1 cellular context compared by ENCODE assay signal in genomic region chr2:180991820-180992219, GRCh38.
TF ChIP-seq lines count a peak whose summit lies in the region.

No MANE protein-coding gene starts in this region.

TF ChIP-seq in GM12878, 131 proteins besides CTCF, POLR2A, EP300 and RAD21 (continued from another document and continues in another):
- no peak for TF ChIP-seq ETV6 (conservative IDR thresholded peaks at IDR 0.05 in 1 of 2, IDR thresholded peaks at IDR 0.05 in 1 of 2; ENCODE audit: borderline replicate concordance in 1 of 2, low read depth in 1 of 2)
- no peak for TF ChIP-seq PAX5 (IDR thresholded peaks at IDR 0.05; ENCODE audit: borderline replicate concordance, low read depth, low read length)
- TF ChIP-seq NR2C1 (IDR thresholded peaks at IDR 0.05), result no peak
- no peak for TF ChIP-seq RB1 (IDR thresholded peaks at IDR 0.05; ENCODE audit: borderline replicate concordance)
- no peak for TF ChIP-seq ZNF274 (IDR thresholded peaks at IDR 0.05; ENCODE audit: insufficient read depth, insufficient read length)
- peak; percentile 60; the same call in 1 of the 2 replicates for TF ChIP-seq CREB1 (IDR thresholded peaks at IDR 0.05; ENCODE audit: low read depth)
- no peak for TF ChIP-seq SMAD1 (IDR thresholded peaks at IDR 0.05; ENCODE audit: low read depth, partially characterized antibody)
- no peak for TF ChIP-seq E2F4 (IDR thresholded peaks at IDR 0.05; ENCODE audit: low read depth, low read length)
- TF ChIP-seq PBX3 (IDR thresholded peaks at IDR 0.05; ENCODE audit: insufficient replicate concordance, low read depth, low read length), result no peak
- peak; percentile 61; the same call in 1 of the 2 replicates for TF ChIP-seq CREM (IDR thresholded peaks at IDR 0.05; ENCODE audit: low read depth)
- TF ChIP-seq FOXM1 (IDR thresholded peaks at IDR 0.05; ENCODE audit: low read depth, low read length), result no peak
- TF ChIP-seq LARP7 (IDR thresholded peaks at IDR 0.05), result no peak
- no peak for TF ChIP-seq ZNF217 (IDR thresholded peaks at IDR 0.05)
- TF ChIP-seq, protein P1, sequence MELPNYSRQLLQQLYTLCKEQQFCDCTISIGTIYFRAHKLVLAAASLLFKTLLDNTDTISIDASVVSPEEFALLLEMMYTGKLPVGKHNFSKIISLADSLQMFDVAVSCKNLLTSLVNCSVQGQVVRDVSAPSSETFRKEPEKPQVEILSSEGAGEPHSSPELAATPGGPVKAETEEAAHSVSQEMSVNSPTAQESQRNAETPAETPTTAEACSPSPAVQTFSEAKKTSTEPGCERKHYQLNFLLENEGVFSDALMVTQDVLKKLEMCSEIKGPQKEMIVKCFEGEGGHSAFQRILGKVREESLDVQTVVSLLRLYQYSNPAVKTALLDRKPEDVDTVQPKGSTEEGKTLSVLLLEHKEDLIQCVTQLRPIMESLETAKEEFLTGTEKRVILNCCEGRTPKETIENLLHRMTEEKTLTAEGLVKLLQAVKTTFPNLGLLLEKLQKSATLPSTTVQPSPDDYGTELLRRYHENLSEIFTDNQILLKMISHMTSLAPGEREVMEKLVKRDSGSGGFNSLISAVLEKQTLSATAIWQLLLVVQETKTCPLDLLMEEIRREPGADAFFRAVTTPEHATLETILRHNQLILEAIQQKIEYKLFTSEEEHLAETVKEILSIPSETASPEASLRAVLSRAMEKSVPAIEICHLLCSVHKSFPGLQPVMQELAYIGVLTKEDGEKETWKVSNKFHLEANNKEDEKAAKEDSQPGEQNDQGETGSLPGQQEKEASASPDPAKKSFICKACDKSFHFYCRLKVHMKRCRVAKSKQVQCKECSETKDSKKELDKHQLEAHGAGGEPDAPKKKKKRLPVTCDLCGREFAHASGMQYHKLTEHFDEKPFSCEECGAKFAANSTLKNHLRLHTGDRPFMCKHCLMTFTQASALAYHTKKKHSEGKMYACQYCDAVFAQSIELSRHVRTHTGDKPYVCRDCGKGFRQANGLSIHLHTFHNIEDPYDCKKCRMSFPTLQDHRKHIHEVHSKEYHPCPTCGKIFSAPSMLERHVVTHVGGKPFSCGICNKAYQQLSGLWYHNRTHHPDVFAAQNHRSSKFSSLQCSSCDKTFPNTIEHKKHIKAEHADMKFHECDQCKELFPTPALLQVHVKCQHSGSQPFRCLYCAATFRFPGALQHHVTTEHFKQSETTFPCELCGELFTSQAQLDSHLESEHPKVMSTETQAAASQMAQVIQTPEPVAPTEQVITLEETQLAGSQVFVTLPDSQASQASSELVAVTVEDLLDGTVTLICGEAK (IDR thresholded peaks at IDR 0.05; ENCODE audit: borderline replicate concordance), result no peak
- TF ChIP-seq, protein P2, sequence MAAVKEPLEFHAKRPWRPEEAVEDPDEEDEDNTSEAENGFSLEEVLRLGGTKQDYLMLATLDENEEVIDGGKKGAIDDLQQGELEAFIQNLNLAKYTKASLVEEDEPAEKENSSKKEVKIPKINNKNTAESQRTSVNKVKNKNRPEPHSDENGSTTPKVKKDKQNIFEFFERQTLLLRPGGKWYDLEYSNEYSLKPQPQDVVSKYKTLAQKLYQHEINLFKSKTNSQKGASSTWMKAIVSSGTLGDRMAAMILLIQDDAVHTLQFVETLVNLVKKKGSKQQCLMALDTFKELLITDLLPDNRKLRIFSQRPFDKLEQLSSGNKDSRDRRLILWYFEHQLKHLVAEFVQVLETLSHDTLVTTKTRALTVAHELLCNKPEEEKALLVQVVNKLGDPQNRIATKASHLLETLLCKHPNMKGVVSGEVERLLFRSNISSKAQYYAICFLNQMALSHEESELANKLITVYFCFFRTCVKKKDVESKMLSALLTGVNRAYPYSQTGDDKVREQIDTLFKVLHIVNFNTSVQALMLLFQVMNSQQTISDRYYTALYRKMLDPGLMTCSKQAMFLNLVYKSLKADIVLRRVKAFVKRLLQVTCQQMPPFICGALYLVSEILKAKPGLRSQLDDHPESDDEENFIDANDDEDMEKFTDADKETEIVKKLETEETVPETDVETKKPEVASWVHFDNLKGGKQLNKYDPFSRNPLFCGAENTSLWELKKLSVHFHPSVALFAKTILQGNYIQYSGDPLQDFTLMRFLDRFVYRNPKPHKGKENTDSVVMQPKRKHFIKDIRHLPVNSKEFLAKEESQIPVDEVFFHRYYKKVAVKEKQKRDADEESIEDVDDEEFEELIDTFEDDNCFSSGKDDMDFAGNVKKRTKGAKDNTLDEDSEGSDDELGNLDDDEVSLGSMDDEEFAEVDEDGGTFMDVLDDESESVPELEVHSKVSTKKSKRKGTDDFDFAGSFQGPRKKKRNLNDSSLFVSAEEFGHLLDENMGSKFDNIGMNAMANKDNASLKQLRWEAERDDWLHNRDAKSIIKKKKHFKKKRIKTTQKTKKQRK (IDR thresholded peaks at IDR 0.05; ENCODE audit: low read depth, low read length), result no peak
- no peak for TF ChIP-seq ATF3 (IDR thresholded peaks at IDR 0.05; ENCODE audit: borderline replicate concordance, extremely low read depth, low read depth, low read length)
- TF ChIP-seq EGR1 (IDR thresholded peaks at IDR 0.05; ENCODE audit: borderline replicate concordance in 1 of 2, low read depth in 2 of 2, low read length in 2 of 2), result no peak
- no peak for TF ChIP-seq RFX5 (IDR thresholded peaks at IDR 0.05; ENCODE audit: low read depth, low read length)
- TF ChIP-seq MTA3 (IDR thresholded peaks at IDR 0.05; ENCODE audit: borderline replicate concordance, low read length), result no peak
- TF ChIP-seq ESRRA (IDR thresholded peaks at IDR 0.05; ENCODE audit: low read length), result no peak
- TF ChIP-seq, protein P3, sequence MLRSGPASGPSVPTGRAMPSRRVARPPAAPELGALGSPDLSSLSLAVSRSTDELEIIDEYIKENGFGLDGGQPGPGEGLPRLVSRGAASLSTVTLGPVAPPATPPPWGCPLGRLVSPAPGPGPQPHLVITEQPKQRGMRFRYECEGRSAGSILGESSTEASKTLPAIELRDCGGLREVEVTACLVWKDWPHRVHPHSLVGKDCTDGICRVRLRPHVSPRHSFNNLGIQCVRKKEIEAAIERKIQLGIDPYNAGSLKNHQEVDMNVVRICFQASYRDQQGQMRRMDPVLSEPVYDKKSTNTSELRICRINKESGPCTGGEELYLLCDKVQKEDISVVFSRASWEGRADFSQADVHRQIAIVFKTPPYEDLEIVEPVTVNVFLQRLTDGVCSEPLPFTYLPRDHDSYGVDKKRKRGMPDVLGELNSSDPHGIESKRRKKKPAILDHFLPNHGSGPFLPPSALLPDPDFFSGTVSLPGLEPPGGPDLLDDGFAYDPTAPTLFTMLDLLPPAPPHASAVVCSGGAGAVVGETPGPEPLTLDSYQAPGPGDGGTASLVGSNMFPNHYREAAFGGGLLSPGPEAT (IDR thresholded peaks at IDR 0.05; ENCODE audit: low read depth), result peak; percentile 25; the same call in 1 of the 2 replicates
- TF ChIP-seq, protein P4, sequence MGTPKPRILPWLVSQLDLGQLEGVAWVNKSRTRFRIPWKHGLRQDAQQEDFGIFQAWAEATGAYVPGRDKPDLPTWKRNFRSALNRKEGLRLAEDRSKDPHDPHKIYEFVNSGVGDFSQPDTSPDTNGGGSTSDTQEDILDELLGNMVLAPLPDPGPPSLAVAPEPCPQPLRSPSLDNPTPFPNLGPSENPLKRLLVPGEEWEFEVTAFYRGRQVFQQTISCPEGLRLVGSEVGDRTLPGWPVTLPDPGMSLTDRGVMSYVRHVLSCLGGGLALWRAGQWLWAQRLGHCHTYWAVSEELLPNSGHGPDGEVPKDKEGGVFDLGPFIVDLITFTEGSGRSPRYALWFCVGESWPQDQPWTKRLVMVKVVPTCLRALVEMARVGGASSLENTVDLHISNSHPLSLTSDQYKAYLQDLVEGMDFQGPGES (IDR thresholded peaks at IDR 0.05), result no peak
- peak; percentile 27; the same call in 1 of the 2 replicates for TF ChIP-seq ATF7 (IDR thresholded peaks at IDR 0.05; ENCODE audit: low read depth)
- TF ChIP-seq MEF2A (IDR thresholded peaks at IDR 0.05; ENCODE audit: insufficient read depth, low read depth, low read length), result no peak
- TF ChIP-seq RUNX3 (IDR thresholded peaks at IDR 0.05; ENCODE audit: low read length), result peak; percentile 44
- TF ChIP-seq, protein P5, sequence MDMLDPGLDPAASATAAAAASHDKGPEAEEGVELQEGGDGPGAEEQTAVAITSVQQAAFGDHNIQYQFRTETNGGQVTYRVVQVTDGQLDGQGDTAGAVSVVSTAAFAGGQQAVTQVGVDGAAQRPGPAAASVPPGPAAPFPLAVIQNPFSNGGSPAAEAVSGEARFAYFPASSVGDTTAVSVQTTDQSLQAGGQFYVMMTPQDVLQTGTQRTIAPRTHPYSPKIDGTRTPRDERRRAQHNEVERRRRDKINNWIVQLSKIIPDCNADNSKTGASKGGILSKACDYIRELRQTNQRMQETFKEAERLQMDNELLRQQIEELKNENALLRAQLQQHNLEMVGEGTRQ (IDR thresholded peaks at IDR 0.05; ENCODE audit: borderline replicate concordance, low read depth, low read length), result no peak
- TF ChIP-seq FOXK2 (IDR thresholded peaks at IDR 0.05), result no peak
- TF ChIP-seq POLR2AphosphoS5 (IDR thresholded peaks at IDR 0.05; ENCODE audit: low read length), result no peak
- no peak for TF ChIP-seq SUPT20H (IDR thresholded peaks at IDR 0.05; ENCODE audit: borderline replicate concordance, control insufficient read depth, low read depth, low read length)
- no peak for TF ChIP-seq DPF2 (IDR thresholded peaks at IDR 0.05)
- TF ChIP-seq ZNF384 (IDR thresholded peaks at IDR 0.05; ENCODE audit: borderline replicate concordance, low read depth, low read length), result no peak
- TF ChIP-seq SPI1 (IDR thresholded peaks at IDR 0.05; ENCODE audit: borderline replicate concordance, insufficient read depth, low read depth, low read length), result no peak
- peak; percentile 15; the same call in 1 of the 2 replicates for TF ChIP-seq NFIC (IDR thresholded peaks at IDR 0.05; ENCODE audit: low read depth, low read length)
- no peak for TF ChIP-seq MXI1 (IDR thresholded peaks at IDR 0.05; ENCODE audit: low read depth, low read length)
- no peak for TF ChIP-seq HSF1 (IDR thresholded peaks at IDR 0.05; ENCODE audit: low read depth, low read length)
- peak; percentile 24; the same call in 1 of the 2 replicates for TF ChIP-seq EED (IDR thresholded peaks at IDR 0.05; ENCODE audit: low read depth)
- TF ChIP-seq SUZ12 (IDR thresholded peaks at IDR 0.05; ENCODE audit: unreplicated experiment), result no peak
- no peak for TF ChIP-seq RCOR1 (conservative IDR thresholded peaks at IDR 0.05; ENCODE audit: low read depth, low read length)
- TF ChIP-seq ZSCAN29 (IDR thresholded peaks at IDR 0.05), result no peak
- TF ChIP-seq MAX (IDR thresholded peaks at IDR 0.05; ENCODE audit: low read depth, low read length), result no peak
- TF ChIP-seq, protein P6, sequence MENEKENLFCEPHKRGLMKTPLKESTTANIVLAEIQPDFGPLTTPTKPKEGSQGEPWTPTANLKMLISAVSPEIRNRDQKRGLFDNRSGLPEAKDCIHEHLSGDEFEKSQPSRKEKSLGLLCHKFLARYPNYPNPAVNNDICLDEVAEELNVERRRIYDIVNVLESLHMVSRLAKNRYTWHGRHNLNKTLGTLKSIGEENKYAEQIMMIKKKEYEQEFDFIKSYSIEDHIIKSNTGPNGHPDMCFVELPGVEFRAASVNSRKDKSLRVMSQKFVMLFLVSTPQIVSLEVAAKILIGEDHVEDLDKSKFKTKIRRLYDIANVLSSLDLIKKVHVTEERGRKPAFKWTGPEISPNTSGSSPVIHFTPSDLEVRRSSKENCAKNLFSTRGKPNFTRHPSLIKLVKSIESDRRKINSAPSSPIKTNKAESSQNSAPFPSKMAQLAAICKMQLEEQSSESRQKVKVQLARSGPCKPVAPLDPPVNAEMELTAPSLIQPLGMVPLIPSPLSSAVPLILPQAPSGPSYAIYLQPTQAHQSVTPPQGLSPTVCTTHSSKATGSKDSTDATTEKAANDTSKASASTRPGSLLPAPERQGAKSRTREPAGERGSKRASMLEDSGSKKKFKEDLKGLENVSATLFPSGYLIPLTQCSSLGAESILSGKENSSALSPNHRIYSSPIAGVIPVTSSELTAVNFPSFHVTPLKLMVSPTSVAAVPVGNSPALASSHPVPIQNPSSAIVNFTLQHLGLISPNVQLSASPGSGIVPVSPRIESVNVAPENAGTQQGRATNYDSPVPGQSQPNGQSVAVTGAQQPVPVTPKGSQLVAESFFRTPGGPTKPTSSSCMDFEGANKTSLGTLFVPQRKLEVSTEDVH (IDR thresholded peaks at IDR 0.05; ENCODE audit: low read depth, partially characterized antibody), result no peak
- no peak for TF ChIP-seq ZNF207 (IDR thresholded peaks at IDR 0.05; ENCODE audit: borderline replicate concordance)
- TF ChIP-seq USF1 (IDR thresholded peaks at IDR 0.05; ENCODE audit: borderline replicate concordance, extremely low read length, insufficient read depth, low read depth, low read length), result no peak
